Comparison of ENCODE assay signal across 1 cellular context in the genomic region with DNA sequence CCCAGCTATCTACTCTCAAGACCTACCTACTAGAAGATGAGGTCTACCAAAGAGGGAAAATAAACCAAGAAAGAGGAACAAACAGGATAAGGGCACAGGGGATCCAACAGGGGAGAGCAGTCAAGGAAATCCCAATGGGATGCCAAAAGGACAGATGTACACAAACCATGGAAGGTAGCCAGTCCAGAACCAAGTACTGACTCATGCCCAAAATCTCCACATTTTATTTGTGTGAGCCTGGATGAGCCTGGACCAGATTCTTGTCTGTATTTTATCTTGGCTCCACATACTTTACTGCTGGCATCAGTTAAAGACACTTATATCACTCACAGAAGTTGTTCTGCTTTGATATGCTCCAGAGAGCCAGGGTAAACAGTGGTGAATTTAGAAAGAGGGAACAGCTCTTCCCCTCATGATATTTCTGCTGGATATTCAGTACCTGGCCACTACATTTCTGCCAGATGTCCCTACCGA.
TF ChIP-seq lines count a peak whose summit lies in the region.

No MANE protein-coding gene starts in this region.

TF ChIP-seq in K562, 482 proteins besides CTCF, POLR2A, EP300 and RAD21 (continued from another document):
- TF ChIP-seq CTBP1 (IDR thresholded peaks at IDR 0.05; ENCODE audit: borderline replicate concordance) (0 out of 2 replicates have a peak, but pooled peaks have one; percentile 17), ARID1B (IDR thresholded peaks at IDR 0.05) (peak; percentile 72), TCF3 (CRISPR knock-in tag; IDR thresholded peaks at IDR 0.05) (0 out of 2 replicates have a peak, but pooled peaks have one; percentile 44), NCOR1 (IDR thresholded peaks at IDR 0.05) (peak; percentile 54; the same call in 1 of the 2 replicates), KDM1A (IDR thresholded peaks at IDR 0.05) (peak; percentile 43 to 48), MTA2 (IDR thresholded peaks at IDR 0.05; ENCODE audit: low read depth) (peak; percentile 32; the same call in 1 of the 2 replicates), CBFA2T2 (conservative IDR thresholded peaks at IDR 0.05) (peak; percentile 72), TAL1 (IDR thresholded peaks at IDR 0.05) (peak; percentile 72), FOXA3 (CRISPR knock-in tag; conservative IDR thresholded peaks at IDR 0.05 in 1 of 2, IDR thresholded peaks at IDR 0.05 in 1 of 2) (0 out of 4 replicates have a peak, but pooled peaks of 1 of the 2 experiments have one; percentile 12), CBFA2T3 (IDR thresholded peaks at IDR 0.05) (peak; percentile 76)
